Comparison of ENCODE assay signal across 8 cellular contexts in genomic region chr6:121335111-121336008, GRCh38. TPM values are rescaled to one million over a fixed set of nuclear protein-coding genes. Genes with fewer than 3 reads are reported as not detected.
DNase-seq lines count a peak whose midpoint lies in the region; ATAC-seq, FAIRE-seq and TF ChIP-seq lines count a peak whose summit lies in the region.

No MANE protein-coding gene starts in this region.

- DNase-seq in GM12891 (ENCODE audit: insufficient read length, low spot score) (no peak), dedifferentiated amniotic fluid mesenchymal stem cell (ENCODE audit: extremely low spot score) (no peak), NCI-H2171 (lab: John Stamatoyannopoulos, UW) (no peak), NOMO-1 treated with DMSO at 0.1 percent for 48 hours (lab: John Stamatoyannopoulos, UW; ENCODE audit: unreplicated experiment) (no peak)
- no peak for DNase-seq in activated naive CD8-positive, alpha-beta T cell treated with anti-CD3 and anti-CD28 coated beads, Interleukin-2, amount 50 U/mL, for 24 hours
- no peak for DNase-seq in stimulated activated naive CD8-positive, alpha-beta T cell treated with anti-CD3 and anti-CD28 coated beads, Interleukin-15, amount 100 ng/mL, for 72 hours

- H3K4me1 Mint-ChIP-seq in activated naive CD8-positive, alpha-beta T cell treated with anti-CD3 and anti-CD28 coated beads, Interleukin-2, amount 50 U/mL, for 24 hours: peaks cover 38% of the 10 kb centered on the region
- peaks cover 46% of the 10 kb centered on the region for H3K4me1 Mint-ChIP-seq in stimulated activated naive CD8-positive, alpha-beta T cell treated with anti-CD3 and anti-CD28 coated beads, Interleukin-15, amount 100 ng/mL, for 72 hours

- H3K27me3 ChIP-seq in HUES6 (ENCODE audit: control insufficient read depth, insufficient read depth, low read length): no peaks in the 10 kb centered on the region
- no peaks in the 10 kb centered on the region for H3K27me3 ChIP-seq in iPS-20b (ENCODE audit: insufficient read depth, low read length)

- H3K27ac Mint-ChIP-seq in activated naive CD8-positive, alpha-beta T cell treated with anti-CD3 and anti-CD28 coated beads, Interleukin-2, amount 50 U/mL, for 24 hours: peak overlapping the region; percentile 99
- H3K27ac Mint-ChIP-seq in stimulated activated naive CD8-positive, alpha-beta T cell treated with anti-CD3 and anti-CD28 coated beads, Interleukin-15, amount 100 ng/mL, for 72 hours: peak overlapping the region; percentile 97 to 99

- H3K9me3 ChIP-seq in HUES6 (ENCODE audit: control insufficient read depth, insufficient read depth, low read depth, low read length) (no peaks in the 10 kb centered on the region), iPS-20b (ENCODE audit: insufficient read depth, low read depth, low read length) (no peaks in the 10 kb centered on the region)

- H3K36me3 Mint-ChIP-seq in activated naive CD8-positive, alpha-beta T cell treated with anti-CD3 and anti-CD28 coated beads, Interleukin-2, amount 50 U/mL, for 24 hours (ENCODE audit: low read depth): no peaks in the 10 kb centered on the region

- H3K27ac ChIP-seq in HUES6 (ENCODE audit: low read depth, low read length) (no peak overlapping the region), iPS-20b (ENCODE audit: low read length) (no peak overlapping the region)

- ATAC-seq in activated naive CD8-positive, alpha-beta T cell treated with anti-CD3 and anti-CD28 coated beads, Interleukin-2, amount 50 U/mL, for 24 hours: no peak
- no peak for ATAC-seq in stimulated activated naive CD8-positive, alpha-beta T cell treated with anti-CD3 and anti-CD28 coated beads, Interleukin-15, amount 100 ng/mL, for 72 hours

- FAIRE-seq in GM12891 (lab: Jason Lieb, UNC): peak; percentile 74

- H3K9me3 Mint-ChIP-seq in activated naive CD8-positive, alpha-beta T cell treated with anti-CD3 and anti-CD28 coated beads, Interleukin-2, amount 50 U/mL, for 24 hours: no peaks in the 10 kb centered on the region
- H3K9me3 Mint-ChIP-seq in stimulated activated naive CD8-positive, alpha-beta T cell treated with anti-CD3 and anti-CD28 coated beads, Interleukin-15, amount 100 ng/mL, for 72 hours: no peaks in the 10 kb centered on the region

- H3K4me1 ChIP-seq in HUES6 (ENCODE audit: control insufficient read depth, insufficient read depth, low read length) (no peaks in the 10 kb centered on the region), iPS-20b (ENCODE audit: insufficient read depth, low read length) (no peaks in the 10 kb centered on the region)

- H3K27me3 Mint-ChIP-seq in activated naive CD8-positive, alpha-beta T cell treated with anti-CD3 and anti-CD28 coated beads, Interleukin-2, amount 50 U/mL, for 24 hours: no peaks in the 10 kb centered on the region
- no peaks in the 10 kb centered on the region for H3K27me3 Mint-ChIP-seq in stimulated activated naive CD8-positive, alpha-beta T cell treated with anti-CD3 and anti-CD28 coated beads, Interleukin-15, amount 100 ng/mL, for 72 hours

- peak overlapping the region; percentile 69 for H3K9ac ChIP-seq in HUES6 (ENCODE audit: low read length)
- H3K9ac ChIP-seq in iPS-20b (ENCODE audit: low read depth, low read length): peak overlapping the region; percentile 71; the same call in 1 of the 2 replicates

- H3K36me3 ChIP-seq in HUES6 (ENCODE audit: control insufficient read depth, insufficient read depth, low read length) (no peaks in the 10 kb centered on the region), iPS-20b (ENCODE audit: insufficient read depth, low read depth, low read length) (no peaks in the 10 kb centered on the region)

- TF ChIP-seq POLR2A in GM12891 (IDR thresholded peaks at IDR 0.05; ENCODE audit: low read depth, low read length): no peak

- H3K4me3 Mint-ChIP-seq in activated naive CD8-positive, alpha-beta T cell treated with anti-CD3 and anti-CD28 coated beads, Interleukin-2, amount 50 U/mL, for 24 hours: peak overlapping the region; percentile 92
- peak overlapping the region; percentile 93 to 96 for H3K4me3 Mint-ChIP-seq in stimulated activated naive CD8-positive, alpha-beta T cell treated with anti-CD3 and anti-CD28 coated beads, Interleukin-15, amount 100 ng/mL, for 72 hours

- H3K4me3 ChIP-seq in HUES6 (ENCODE audit: low read depth, low read length): peak overlapping the region; percentile 87
- peak overlapping the region; percentile 75 for H3K4me3 ChIP-seq in iPS-20b (ENCODE audit: low read length)

TF ChIP-seq in GM12891, 5 proteins besides CTCF, POLR2A, EP300 and RAD21:
- TF ChIP-seq POU2F2 (IDR thresholded peaks at IDR 0.05; ENCODE audit: low read depth, low read length) (no peak), TAF1 (IDR thresholded peaks at IDR 0.05; ENCODE audit: low read depth, low read length) (no peak), SPI1 (IDR thresholded peaks at IDR 0.05; ENCODE audit: low read depth, low read length) (no peak), PAX5 (IDR thresholded peaks at IDR 0.05; ENCODE audit: insufficient read depth, low read length, severe bottlenecking) (no peak), POLR2AphosphoS5 (IDR thresholded peaks at IDR 0.05; ENCODE audit: low read depth, low read length) (no peak)

RNA-seq across cellular contexts. Expression of gene TBC1D32, which starts 1.1 kb away (rescaled TPM):
- 1.2 TPM for polyA plus RNA-seq in GM12891 (2012; ENCODE audit: low read depth, missing spikeins)
